In the genomic region with DNA sequence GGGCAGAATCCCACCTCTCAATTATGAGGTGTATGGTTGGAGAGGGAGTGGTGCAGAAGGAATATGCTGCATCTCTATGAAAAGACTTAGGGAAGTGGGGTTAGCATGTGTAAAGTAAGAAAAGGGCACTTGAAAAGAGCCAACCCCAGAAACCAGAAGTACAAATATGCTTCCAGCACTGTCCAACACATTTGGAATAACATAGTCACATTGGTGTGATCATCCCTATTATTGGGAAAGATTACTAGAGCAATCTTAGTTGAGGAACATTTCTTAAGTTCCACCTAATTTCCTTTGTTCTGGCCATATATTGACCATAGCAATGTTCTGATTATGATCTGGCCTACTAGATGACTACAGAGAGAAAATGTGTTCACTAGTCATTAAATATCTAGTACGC, we compare ENCODE assay signal across 29 cellular contexts. TPM values are rescaled to one million over a fixed set of nuclear protein-coding genes. Genes with fewer than 3 reads are reported as not detected.
DNase-seq lines count a peak whose midpoint lies in the region; ATAC-seq and TF ChIP-seq lines count a peak whose summit lies in the region.
"Had no signal": no experiment of that assay in that cellular context is flagged by ENCODE, and none has a peak within 500 bp of the region (broad histone marks: within the 10 kb centered on the region; RNA-seq: fewer than 3 reads in every experiment).

No MANE protein-coding gene starts in this region.

- DNase-seq in MCF 10A (ENCODE audit: unreplicated experiment) (no peak), breast epithelium (ENCODE audit: low spot score in 2 of 2) (no peak), fibroblast of lung (ENCODE audit: low read depth in 2 of 2) (no peak), aorta (no peak)
- DNase-seq in stimulated activated naive CD8-positive, alpha-beta T cell treated with anti-CD3 and anti-CD28 coated beads, Interleukin-15, Interleukin-2, amounts not matched to agents 100 U/mL and 50 U/mL, for 24 hours = no peak
- no peak for DNase-seq in activated effector memory CD4-positive, alpha-beta T cell treated with anti-CD3 and anti-CD28 coated beads, Interleukin-2, amount 50 U/mL, for 16 hours
- no peak for DNase-seq in central memory CD4-positive, alpha-beta T cell
- DNase-seq: 8988T; activated B cell treated with CpG ODN at 0.5 μM for 24 hours; activated CD4-positive, alpha-beta T cell treated with anti-CD3 and anti-CD28 coated beads, Interleukin-2, amount 50 U/mL, for 1 hour; activated CD8-positive, alpha-beta memory T cell treated with anti-CD3 and anti-CD28 coated beads, Interleukin-2, amount 10 ng/mL, durations not matched to agents 7 days and 5 days; activated naive CD4-positive, alpha-beta T cell treated with anti-CD3 and anti-CD28 coated beads for 36 hours; activated T-cell treated with anti-CD3 and anti-CD28 coated beads, Interleukin-2, amount 50 U/mL, for 72 hours; AML-193; amniotic stem cell; CD4-positive, alpha-beta memory T cell; NCI-H1105 treated with DMSO at 0.1 percent for 48 hours; NCI-H2081; NCI-H2227 treated with DMSO at 0.1 percent for 48 hours; NCI-H69; SJCRH30; stimulated activated CD8-positive, alpha-beta memory T cell treated with anti-CD3 and anti-CD28 coated beads, Interleukin-4, amount 100 ng/mL, for 48 hours; T-helper 1 cell; upper lobe of left lung had no signal

- ATAC-seq in aorta (ENCODE audit: low FRiP score) = peak; percentile 41
- no peak for ATAC-seq in stimulated activated naive CD8-positive, alpha-beta T cell treated with anti-CD3 and anti-CD28 coated beads, Interleukin-15, Interleukin-2, amounts not matched to agents 100 U/mL and 50 U/mL, for 24 hours
- ATAC-seq: activated CD8-positive, alpha-beta memory T cell treated with anti-CD3 and anti-CD28 coated beads, Interleukin-2, amount 10 ng/mL, durations not matched to agents 7 days and 5 days; activated T-cell treated with anti-CD3 and anti-CD28 coated beads, Interleukin-2, amount 50 U/mL, for 72 hours had no signal

- no peaks in the 10 kb centered on the region for H3K4me1 ChIP-seq in breast epithelium
- H3K4me1 ChIP-seq in fibroblast of lung (ENCODE audit: control insufficient read depth, extremely low read depth, insufficient read depth, low read length) = peaks cover 22% of the 10 kb centered on the region
- H3K4me1 ChIP-seq in rectal smooth muscle tissue (ENCODE audit: control insufficient read depth, insufficient read depth, low read length) = peaks cover 11% of the 10 kb centered on the region
- no peaks in the 10 kb centered on the region for H3K4me1 ChIP-seq in aorta (ENCODE audit: control insufficient read depth in 1 of 2, insufficient read depth in 2 of 2, low read length in 2 of 2)

- H3K27me3 ChIP-seq in breast epithelium = no peaks in the 10 kb centered on the region
- no peaks in the 10 kb centered on the region for H3K27me3 ChIP-seq in fibroblast of lung (ENCODE audit: control insufficient read depth, insufficient read depth, low read length)
- H3K27me3 ChIP-seq in rectal smooth muscle tissue (ENCODE audit: control insufficient read depth, insufficient read depth, low read length) = no peaks in the 10 kb centered on the region
- H3K27me3 ChIP-seq in aorta (ENCODE audit: control insufficient read depth in 1 of 2, insufficient read depth in 2 of 2, low read length in 1 of 2) = no peaks in the 10 kb centered on the region
- H3K27me3 ChIP-seq: SJCRH30, upper lobe of left lung had no signal

- no peaks in the 10 kb centered on the region for H3K27me3 Mint-ChIP-seq in MCF 10A (ENCODE audit: insufficient read depth, unreplicated experiment)
- H3K27me3 Mint-ChIP-seq: activated B cell treated with CpG ODN at 0.5 μM for 24 hours; activated CD8-positive, alpha-beta memory T cell treated with anti-CD3 and anti-CD28 coated beads, Interleukin-2, amount 10 ng/mL, durations not matched to agents 7 days and 5 days; CD4-positive, alpha-beta memory T cell; central memory CD8-positive, alpha-beta T cell; memory B cell had no signal

- H3K4me3 ChIP-seq in breast epithelium (no peak overlapping the region), fibroblast of lung (replicated peaks in 1 of 4; ENCODE audit: control extremely low read depth in 1 of 4, insufficient read depth in 1 of 4, low read depth in 3 of 4, low read length in 4 of 4) (no peak overlapping the region), rectal smooth muscle tissue (ENCODE audit: low read length) (no peak overlapping the region), aorta (ENCODE audit: low read length in 2 of 2) (no peak overlapping the region)
- H3K4me3 ChIP-seq: HAP-1, SJCRH30, skin epidermis, upper lobe of left lung had no signal

- H3K79me2 ChIP-seq in fibroblast of lung (ENCODE audit: control insufficient read depth, insufficient read depth, low read length) = no peaks in the 10 kb centered on the region

- POLR2A ChIA-PET in MCF 10A (lab: Yijun Ruan, JAX) = no interaction called here

- H3K9ac ChIP-seq in fibroblast of lung (ENCODE audit: insufficient read depth, low read length) (no peak overlapping the region), rectal smooth muscle tissue (ENCODE audit: low read length) (no peak overlapping the region)

- H3K36me3 ChIP-seq in breast epithelium = no peaks in the 10 kb centered on the region
- no peaks in the 10 kb centered on the region for H3K36me3 ChIP-seq in fibroblast of lung (ENCODE audit: control insufficient read depth, insufficient read depth, low read length)
- H3K36me3 ChIP-seq in rectal smooth muscle tissue (ENCODE audit: control insufficient read depth, insufficient read depth, low read length) = peaks cover 2% of the 10 kb centered on the region
- no peaks in the 10 kb centered on the region for H3K36me3 ChIP-seq in aorta (ENCODE audit: control insufficient read depth in 1 of 2, insufficient read depth in 2 of 2, low read length in 1 of 2)

- H4K20me1 ChIP-seq in fibroblast of lung (ENCODE audit: control insufficient read depth, extremely low read depth, insufficient read depth, low read length) = no peaks in the 10 kb centered on the region

- no TSS peak for BruUV-seq in MCF 10A (replicated peaks; lab: Mats Ljungman, UMichigan)

- H3K27ac Mint-ChIP-seq in MCF 10A (ENCODE audit: low read depth, unreplicated experiment) = peak overlapping the region; percentile 13
- H3K27ac Mint-ChIP-seq: activated B cell treated with CpG ODN at 0.5 μM for 24 hours; activated CD8-positive, alpha-beta memory T cell treated with anti-CD3 and anti-CD28 coated beads, Interleukin-2, amount 10 ng/mL, durations not matched to agents 7 days and 5 days; activated naive CD4-positive, alpha-beta T cell treated with anti-CD3 and anti-CD28 coated beads for 36 hours; activated T-cell treated with anti-CD3 and anti-CD28 coated beads, Interleukin-2, amount 50 U/mL, for 72 hours; memory B cell had no signal

- WGBS in aorta, 2 donors = 91 to 96% methylated on average over 1 of the region's 1 CpG

- TF ChIP-seq CTCF in MCF 10A (IDR thresholded peaks at IDR 0.05; ENCODE audit: unreplicated experiment) (no peak), breast epithelium (IDR thresholded peaks at IDR 0.05) (no peak), fibroblast of lung (conservative IDR thresholded peaks at IDR 0.05 in 1 of 2, IDR thresholded peaks at IDR 0.05 in 1 of 2; ENCODE audit: low read depth in 1 of 2, low read length in 2 of 2) (no peak)

- CTCF ChIA-PET in MCF 10A (lab: Yijun Ruan, JAX) = interaction anchor here (0.7 kb wide), 1 partner anchor 285 kb away, joined by 3 read pairs; no protein-coding TSS in a partner anchor

- H3K9me3 ChIP-seq in breast epithelium (no peaks in the 10 kb centered on the region), fibroblast of lung (ENCODE audit: control insufficient read depth, insufficient read depth, low read depth, low read length) (no peaks in the 10 kb centered on the region), aorta (ENCODE audit: control insufficient read depth, low read length) (no peaks in the 10 kb centered on the region)
- H3K9me3 ChIP-seq: HAP-1, SJCRH30, upper lobe of left lung had no signal

- intact Hi-C loops in MCF 10A (cut with micrococcal nuclease) = no loop called here
- intact Hi-C loops in breast epithelium (cut with DNase I; ENCODE audit: low total_unique reads) = no loop called here
- intact Hi-C loops in aorta (cut with DNase I) = loop anchor here in 1 of 2 donors (5.0 kb wide), 1 partner anchor 42 kb away; no protein-coding TSS in a partner anchor

- H3K36me3 Mint-ChIP-seq in MCF 10A (ENCODE audit: insufficient read depth, unreplicated experiment) = peaks cover 23% of the 10 kb centered on the region

- H2AFZ ChIP-seq in fibroblast of lung (ENCODE audit: low read length) = no peak overlapping the region

- H3K4me2 ChIP-seq in fibroblast of lung (ENCODE audit: extremely low read depth, insufficient read depth, low read length) = no peak overlapping the region

- H3K9me3 Mint-ChIP-seq in MCF 10A (ENCODE audit: unreplicated experiment) = no peaks in the 10 kb centered on the region
- H3K9me3 Mint-ChIP-seq: activated B cell treated with CpG ODN at 0.5 μM for 24 hours; activated naive CD4-positive, alpha-beta T cell treated with anti-CD3 and anti-CD28 coated beads for 36 hours; activated T-cell treated with anti-CD3 and anti-CD28 coated beads, Interleukin-2, amount 50 U/mL, for 72 hours; central memory CD8-positive, alpha-beta T cell; memory B cell had no signal

- H3K4me3 Mint-ChIP-seq in MCF 10A (ENCODE audit: unreplicated experiment) = no peak overlapping the region
- H3K4me3 Mint-ChIP-seq: activated B cell treated with CpG ODN at 0.5 μM for 24 hours; activated CD8-positive, alpha-beta memory T cell treated with anti-CD3 and anti-CD28 coated beads, Interleukin-2, amount 10 ng/mL, durations not matched to agents 7 days and 5 days; activated naive CD4-positive, alpha-beta T cell treated with anti-CD3 and anti-CD28 coated beads for 36 hours; activated T-cell treated with anti-CD3 and anti-CD28 coated beads, Interleukin-2, amount 50 U/mL, for 72 hours; CD4-positive, alpha-beta memory T cell; central memory CD8-positive, alpha-beta T cell; memory B cell had no signal

- peaks cover 22% of the 10 kb centered on the region for H3K4me1 Mint-ChIP-seq in MCF 10A (ENCODE audit: insufficient read depth, unreplicated experiment)

- H3K27ac ChIP-seq in breast epithelium (no peak overlapping the region), fibroblast of lung (ENCODE audit: insufficient read depth, low read length) (peak overlapping the region; percentile 87), rectal smooth muscle tissue (ENCODE audit: low read depth, low read length) (peak overlapping the region; percentile 4), aorta (ENCODE audit: low read depth in 1 of 2, low read length in 2 of 2) (peak overlapping the region in 1 of 2 donors; percentile 36)
- H3K27ac ChIP-seq: SJCRH30 had no signal

- TF ChIP-seq POLR2A in breast epithelium (IDR thresholded peaks at IDR 0.05) = no peak

RNA-seq across cellular contexts. Expression of a gene that starts 34.3 kb away (rescaled TPM):
- total RNA-seq in MCF 10A (2022) = 39.7 and 40.1 TPM in 2 replicates
- 10 to 100 TPM; 35.8 to 48.2 (median 46.4) TPM for total RNA-seq in breast epithelium
- 23.6 and 26.3 TPM in 2 replicates for total RNA-seq in fibroblast of lung
- polyA plus RNA-seq in fibroblast of lung = 33.3 and 38.0 TPM in 2 replicates
- 16.1 and 17.6 TPM in 2 replicates for polyA plus RNA-seq in fibroblast of lung (2012)
- polyA minus RNA-seq in fibroblast of lung (ENCODE audit: low replicate concordance) = 24.0 and 33.3 TPM in 2 replicates
- 10 to 100 TPM; 29.7 to 44.2 TPM for total RNA-seq in aorta
- 10 to 100 TPM; 11.6 to 15.0 TPM for polyA plus RNA-seq in aorta

RNA-seq across cellular contexts. Expression of a gene that starts 35.1 kb away (rescaled TPM):
- total RNA-seq in MCF 10A (2022) (17.5 and 20.0 TPM in 2 replicates), breast epithelium (10 to 100 TPM; 48.5 to 99.5 (median 55.2) TPM), fibroblast of lung (69.9 and 91.8 TPM in 2 replicates), aorta (100 to 1,000 TPM in 1 of 2 donors, 10 to 100 TPM in 1; 96.0 to 105 TPM)
- polyA plus RNA-seq in fibroblast of lung (42.5 and 61.0 TPM in 2 replicates), aorta (10 to 100 TPM in 1 of 2 donors, 1 to 10 TPM in 1; 8.0 to 10.8 TPM)
- polyA plus RNA-seq in fibroblast of lung (2012) = 26.3 and 57.5 TPM in 2 replicates
- 74.1 and 78.9 TPM in 2 replicates for polyA minus RNA-seq in fibroblast of lung (ENCODE audit: low replicate concordance)

Comparison
In these comparisons a context has a peak if more than half of its experiments do, and no peak if none do; other contexts are left out.
1. H3K27ac ChIP-seq: peak in fibroblast of lung (single experiment) and rectal smooth muscle tissue (single experiment); none in breast epithelium (0 of 2).